ENCODE assay signal across 10 cellular contexts in the genomic region with DNA sequence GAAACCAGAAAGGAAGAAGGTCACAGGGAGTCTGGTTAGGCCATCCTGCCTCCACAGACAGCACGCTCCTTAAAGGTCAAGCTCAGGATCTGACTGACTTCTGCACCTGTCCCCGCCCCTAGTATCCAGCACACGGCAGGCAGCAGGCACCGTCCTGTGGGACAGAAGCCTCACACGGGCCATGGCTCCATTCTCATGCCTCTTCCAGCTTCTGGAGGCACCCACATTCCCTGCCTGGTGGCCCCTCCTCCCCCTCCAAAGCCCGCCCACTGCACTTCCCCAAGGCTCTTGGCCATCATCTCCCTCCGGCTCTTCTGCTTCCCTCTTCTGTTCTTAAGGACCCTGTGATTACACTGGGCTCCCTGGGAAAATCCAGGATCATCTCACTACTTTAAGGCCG. TPM values are rescaled to one million over a fixed set of nuclear protein-coding genes. Genes with fewer than 3 reads are reported as not detected.
A peak's percentile ranks its signal among the peaks of the same experiment; 100 is the strongest.
DNase-seq lines count a peak whose midpoint lies in the region; ATAC-seq, FAIRE-seq and TF ChIP-seq lines count a peak whose summit lies in the region.
"Had no signal": no experiment of that assay in that cellular context is flagged by ENCODE, and none has a peak within 500 bp of the region (broad histone marks: within the 10 kb centered on the region; RNA-seq: fewer than 3 reads in every experiment).

No MANE protein-coding gene starts in this region.

- H3K4me3 Mint-ChIP-seq in Calu3 (ENCODE audit: low read depth, unreplicated experiment), result peak overlapping the region; percentile 50

- no peaks in the 10 kb centered on the region for H3K9me3 Mint-ChIP-seq in Calu3 (ENCODE audit: low read depth, unreplicated experiment)

- peak overlapping the region; percentile 75 for H3K4me3 ChIP-seq in LNCaP clone FGC (ENCODE audit: low read depth, low read length)
- H3K4me3 ChIP-seq in esophagus squamous epithelium, result no peak overlapping the region
- H3K4me3 ChIP-seq in pancreas, result no peak overlapping the region
- H3K4me3 ChIP-seq: SJCRH30 had no signal

- WGBS in esophagus squamous epithelium, 2 donors, result 51 to 66% methylated on average over 6 to 7 of the region's 8 CpGs
- WGBS in pancreas, 2 donors, result 72 to 73% methylated on average over 8 of the region's 8 CpGs

- H3K4me1 ChIP-seq in esophagus squamous epithelium (peaks cover 37 to 53% (median 41%) of the 10 kb centered on the region in 3 donors), pancreas (peaks cover 9 to 28% (median 11%) of the 10 kb centered on the region in 3 donors)

- peaks cover 41% of the 10 kb centered on the region for H3K36me3 Mint-ChIP-seq in Calu3 (ENCODE audit: insufficient read depth, unreplicated experiment)

- TF ChIP-seq POLR2A in esophagus squamous epithelium (IDR thresholded peaks at IDR 0.05), result no peak
- TF ChIP-seq POLR2A in erythroblast (IDR thresholded peaks at IDR 0.05; ENCODE audit: low read length), result no peak

- H3K27me3 Mint-ChIP-seq in Calu3 (ENCODE audit: unreplicated experiment), result no peaks in the 10 kb centered on the region

- no peak for DNase-seq in Calu3
- no peak for DNase-seq in LNCaP clone FGC (ENCODE audit: low read depth)
- no peak for DNase-seq in esophagus squamous epithelium (lab: John Stamatoyannopoulos, UW)
- DNase-seq in pancreas, result peak in 4 of 6 donors; percentile 1 to 37 (median 20)
- no peak for DNase-seq in erythroblast (lab: John Stamatoyannopoulos, UW)
- no peak for DNase-seq in kidney glomerular epithelial cell (lab: John Stamatoyannopoulos, UW)
- DNase-seq: activated CD4-positive, alpha-beta T cell treated with anti-CD3 and anti-CD28 coated beads, Interleukin-2, amount 50 U/mL, for 48 hours; hippocampal formation had no signal

- ATAC-seq in pancreas, result no peak
- no peak for ATAC-seq in HG02938 (IDR thresholded peaks at IDR 0.05; ENCODE audit: unreplicated experiment)

- H3K4me1 Mint-ChIP-seq in Calu3 (ENCODE audit: low read depth, unreplicated experiment), result peaks cover 61% of the 10 kb centered on the region

- no TSS peak for BruUV-seq in Calu3 (replicated peaks; lab: Mats Ljungman, UMichigan)

- intact Hi-C loops in Calu3 (cut with micrococcal nuclease; ENCODE audit: unreplicated experiment), result no loop called here
- intact Hi-C loops in esophagus squamous epithelium (cut with DNase I), result no loop called here
- intact Hi-C loops in pancreas (cut with DNase I), result no loop called here

- no peaks in the 10 kb centered on the region for H3K9me3 ChIP-seq in esophagus squamous epithelium
- no peaks in the 10 kb centered on the region for H3K9me3 ChIP-seq in pancreas
- H3K9me3 ChIP-seq: SJCRH30 had no signal

- peaks cover 0 to 31% (median 0%) of the 10 kb centered on the region in 3 donors for H3K36me3 ChIP-seq in esophagus squamous epithelium
- no peaks in the 10 kb centered on the region for H3K36me3 ChIP-seq in pancreas

- FAIRE-seq in pancreas (lab: Jason Lieb, UNC), result no peak

- CTCF ChIA-PET in Calu3 (lab: Charles Lee), result interaction anchor here (0.5 to 1.6 kb wide), 2 partner anchors 10 to 200 kb away, joined by 3 to 9 read pairs; no protein-coding TSS in a partner anchor

- TF ChIP-seq CTCF in Calu3 (IDR thresholded peaks at IDR 0.05; ENCODE audit: unreplicated experiment) (no peak), LNCaP clone FGC (IDR thresholded peaks at IDR 0.05; ENCODE audit: control insufficient read depth, extremely low read depth, insufficient read depth) (no peak), esophagus squamous epithelium (IDR thresholded peaks at IDR 0.05) (no peak), pancreas (IDR thresholded peaks at IDR 0.05) (no peak)

- H3K27ac Mint-ChIP-seq in Calu3 (ENCODE audit: unreplicated experiment), result peak overlapping the region; percentile 52

- H3K27me3 ChIP-seq in esophagus squamous epithelium (no peaks in the 10 kb centered on the region), pancreas (no peaks in the 10 kb centered on the region)
- H3K27me3 ChIP-seq: SJCRH30 had no signal

- H3K27ac ChIP-seq in esophagus squamous epithelium, result peak overlapping the region; percentile 36 to 80 (median 64)
- peak overlapping the region; percentile 2 to 53 (median 34) for H3K27ac ChIP-seq in pancreas
- H3K27ac ChIP-seq: SJCRH30 had no signal

RNA-seq across cellular contexts. Expression of gene CANT1, which starts 3.6 kb away (rescaled TPM):
- total RNA-seq in Calu3 (2022) (95.7 and 115 TPM in 2 replicates), esophagus squamous epithelium (10 to 100 TPM; 36.2 to 58.8 (median 38.3) TPM), pancreas (10 to 100 TPM; 20.7 to 45.0 (median 29.3) TPM)
- polyA plus RNA-seq in pancreas, result 10 to 100 TPM in 1 of 2 donors, 1 to 10 TPM in 1; 7.4 to 10.7 TPM

RNA-seq across cellular contexts. Expression of gene C1QTNF1, which starts 18.0 kb away (rescaled TPM):
- total RNA-seq in Calu3 (2022) (3.1 and 3.3 TPM in 2 replicates), esophagus squamous epithelium (10 to 100 TPM in 2 of 4 donors, 1 to 10 TPM in 2; 2.7 to 20.4 (median 6.8) TPM), pancreas (10 to 100 TPM in 2 of 6 donors, 1 to 10 TPM in 4; 5.3 to 17.9 (median 6.7) TPM)
- 10 to 100 TPM in 1 of 2 donors, 1 to 10 TPM in 1; 9.4 to 31.2 TPM for polyA plus RNA-seq in pancreas

RNA-seq across cellular contexts. Expression of gene LGALS3BP, which starts 26.3 kb away (rescaled TPM):
- total RNA-seq in Calu3 (2022), result 747 and 1,100 TPM in 2 replicates
- total RNA-seq in esophagus squamous epithelium, result 100 to 1,000 TPM; 172 to 414 (median 262) TPM
- 100 to 1,000 TPM in 2 of 6 donors, 10 to 100 TPM in 4; 35.3 to 169 (median 71.4) TPM for total RNA-seq in pancreas
- 100 to 1,000 TPM in 1 of 2 donors, 10 to 100 TPM in 1; 80.1 to 102 TPM for polyA plus RNA-seq in pancreas

Comparison
In these comparisons a context has a peak if more than half of its experiments do, and no peak if none do; other contexts are left out.
1. DNase-seq: peak in pancreas (4 of 6); none in Calu3 (single experiment), LNCaP clone FGC (single experiment), esophagus squamous epithelium (single experiment), erythroblast (0 of 2) and kidney glomerular epithelial cell (single experiment).